In the genomic region with DNA sequence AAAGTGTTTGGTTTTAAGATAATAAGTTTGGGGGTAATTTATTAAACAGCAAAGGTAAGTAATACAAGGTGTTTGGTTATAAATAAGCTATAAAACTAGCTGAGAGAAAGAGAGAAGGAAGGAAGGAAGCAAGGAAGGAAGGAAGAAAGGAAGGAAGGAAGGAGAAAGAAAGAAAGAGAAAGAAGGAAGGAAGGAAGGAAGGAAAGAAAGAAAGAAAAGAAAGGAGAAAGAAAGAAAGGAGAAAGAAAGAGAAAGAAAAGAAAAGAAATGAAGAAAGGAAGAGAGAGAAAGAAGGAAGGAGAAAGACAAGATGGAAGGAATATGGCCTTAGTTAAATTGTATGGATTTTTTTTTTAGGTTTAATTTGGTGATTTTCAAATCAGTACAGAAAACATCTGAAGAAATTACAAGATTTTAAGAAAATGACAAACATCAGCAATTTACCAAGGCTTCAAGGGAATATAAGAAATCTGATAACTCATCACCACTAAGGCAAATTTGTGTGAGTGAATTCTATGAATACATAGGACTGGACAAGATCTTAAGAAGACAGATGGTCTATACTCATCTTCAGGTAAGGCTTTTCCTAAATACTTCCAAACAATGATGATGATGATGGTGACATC, we compare ENCODE assay signal across 2 cellular contexts.
A peak's percentile ranks its signal among the peaks of the same experiment; 100 is the strongest.
TF ChIP-seq lines count a peak whose summit lies in the region.

No MANE protein-coding gene starts in this region.

TF ChIP-seq in HepG2, 621 proteins besides CTCF, POLR2A, EP300 and RAD21 (continues in another document):
- TF ChIP-seq CREM (IDR thresholded peaks at IDR 0.05) (no peak), CREM (CRISPR knock-in tag; IDR thresholded peaks at IDR 0.05) (no peak), MATR3 (CRISPR knock-in tag; IDR thresholded peaks at IDR 0.05) (no peak), ZFP41 (CRISPR knock-in tag; IDR thresholded peaks at IDR 0.05; ENCODE audit: borderline replicate concordance) (no peak), HCFC1 (IDR thresholded peaks at IDR 0.05; ENCODE audit: low read depth, low read length) (no peak), MAFK (conservative IDR thresholded peaks at IDR 0.05 in 1 of 2, IDR thresholded peaks at IDR 0.05 in 1 of 2; ENCODE audit: low read length in 2 of 2) (peak; percentile 51 to 64; a peak in 2 of 4 replicates), ZNF75D (CRISPR knock-in tag; IDR thresholded peaks at IDR 0.05; ENCODE audit: borderline replicate concordance) (no peak), SRSF4 (IDR thresholded peaks at IDR 0.05; ENCODE audit: low read depth, low read length, poor library complexity, severe bottlenecking) (no peak)
- TF ChIP-seq, protein P1, sequence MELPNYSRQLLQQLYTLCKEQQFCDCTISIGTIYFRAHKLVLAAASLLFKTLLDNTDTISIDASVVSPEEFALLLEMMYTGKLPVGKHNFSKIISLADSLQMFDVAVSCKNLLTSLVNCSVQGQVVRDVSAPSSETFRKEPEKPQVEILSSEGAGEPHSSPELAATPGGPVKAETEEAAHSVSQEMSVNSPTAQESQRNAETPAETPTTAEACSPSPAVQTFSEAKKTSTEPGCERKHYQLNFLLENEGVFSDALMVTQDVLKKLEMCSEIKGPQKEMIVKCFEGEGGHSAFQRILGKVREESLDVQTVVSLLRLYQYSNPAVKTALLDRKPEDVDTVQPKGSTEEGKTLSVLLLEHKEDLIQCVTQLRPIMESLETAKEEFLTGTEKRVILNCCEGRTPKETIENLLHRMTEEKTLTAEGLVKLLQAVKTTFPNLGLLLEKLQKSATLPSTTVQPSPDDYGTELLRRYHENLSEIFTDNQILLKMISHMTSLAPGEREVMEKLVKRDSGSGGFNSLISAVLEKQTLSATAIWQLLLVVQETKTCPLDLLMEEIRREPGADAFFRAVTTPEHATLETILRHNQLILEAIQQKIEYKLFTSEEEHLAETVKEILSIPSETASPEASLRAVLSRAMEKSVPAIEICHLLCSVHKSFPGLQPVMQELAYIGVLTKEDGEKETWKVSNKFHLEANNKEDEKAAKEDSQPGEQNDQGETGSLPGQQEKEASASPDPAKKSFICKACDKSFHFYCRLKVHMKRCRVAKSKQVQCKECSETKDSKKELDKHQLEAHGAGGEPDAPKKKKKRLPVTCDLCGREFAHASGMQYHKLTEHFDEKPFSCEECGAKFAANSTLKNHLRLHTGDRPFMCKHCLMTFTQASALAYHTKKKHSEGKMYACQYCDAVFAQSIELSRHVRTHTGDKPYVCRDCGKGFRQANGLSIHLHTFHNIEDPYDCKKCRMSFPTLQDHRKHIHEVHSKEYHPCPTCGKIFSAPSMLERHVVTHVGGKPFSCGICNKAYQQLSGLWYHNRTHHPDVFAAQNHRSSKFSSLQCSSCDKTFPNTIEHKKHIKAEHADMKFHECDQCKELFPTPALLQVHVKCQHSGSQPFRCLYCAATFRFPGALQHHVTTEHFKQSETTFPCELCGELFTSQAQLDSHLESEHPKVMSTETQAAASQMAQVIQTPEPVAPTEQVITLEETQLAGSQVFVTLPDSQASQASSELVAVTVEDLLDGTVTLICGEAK (IDR thresholded peaks at IDR 0.05), result 0 out of 2 replicates have a peak, but pooled peaks have one; percentile 4
- TF ChIP-seq, protein P1 (CRISPR knock-in tag; IDR thresholded peaks at IDR 0.05), result no peak
- TF ChIP-seq, protein P2, sequence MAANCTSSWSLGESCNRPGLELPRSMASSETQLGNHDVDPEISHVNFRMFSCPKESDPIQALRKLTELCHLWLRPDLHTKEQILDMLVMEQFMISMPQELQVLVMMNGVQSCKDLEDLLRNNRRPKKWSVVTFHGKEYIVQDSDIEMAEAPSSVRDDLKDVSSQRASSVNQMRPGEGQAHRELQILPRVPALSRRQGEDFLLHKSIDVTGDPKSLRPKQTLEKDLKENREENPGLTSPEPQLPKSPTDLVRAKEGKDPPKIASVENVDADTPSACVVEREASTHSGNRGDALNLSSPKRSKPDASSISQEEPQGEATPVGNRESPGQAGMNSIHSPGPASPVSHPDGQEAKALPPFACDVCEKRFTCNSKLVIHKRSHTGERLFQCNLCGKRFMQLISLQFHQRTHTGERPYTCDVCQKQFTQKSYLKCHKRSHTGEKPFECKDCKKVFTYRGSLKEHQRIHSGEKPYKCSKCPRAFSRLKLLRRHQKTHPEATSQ (CRISPR knock-in tag; IDR thresholded peaks at IDR 0.05; ENCODE audit: borderline replicate concordance), result no peak

TF ChIP-seq in IMR-90, 13 proteins besides CTCF, POLR2A, EP300 and RAD21:
- TF ChIP-seq RFX5 (IDR thresholded peaks at IDR 0.05; ENCODE audit: low read depth, low read length), result no peak
- 0 out of 2 replicates have a peak, but pooled peaks have one; percentile 1 for TF ChIP-seq MAFK (IDR thresholded peaks at IDR 0.05; ENCODE audit: low read depth, low read length)
TF ChIP-seq in IMR-90: peak in this region for 1.
